Comparison of ENCODE assay signal across 22 cellular contexts in the genomic region with DNA sequence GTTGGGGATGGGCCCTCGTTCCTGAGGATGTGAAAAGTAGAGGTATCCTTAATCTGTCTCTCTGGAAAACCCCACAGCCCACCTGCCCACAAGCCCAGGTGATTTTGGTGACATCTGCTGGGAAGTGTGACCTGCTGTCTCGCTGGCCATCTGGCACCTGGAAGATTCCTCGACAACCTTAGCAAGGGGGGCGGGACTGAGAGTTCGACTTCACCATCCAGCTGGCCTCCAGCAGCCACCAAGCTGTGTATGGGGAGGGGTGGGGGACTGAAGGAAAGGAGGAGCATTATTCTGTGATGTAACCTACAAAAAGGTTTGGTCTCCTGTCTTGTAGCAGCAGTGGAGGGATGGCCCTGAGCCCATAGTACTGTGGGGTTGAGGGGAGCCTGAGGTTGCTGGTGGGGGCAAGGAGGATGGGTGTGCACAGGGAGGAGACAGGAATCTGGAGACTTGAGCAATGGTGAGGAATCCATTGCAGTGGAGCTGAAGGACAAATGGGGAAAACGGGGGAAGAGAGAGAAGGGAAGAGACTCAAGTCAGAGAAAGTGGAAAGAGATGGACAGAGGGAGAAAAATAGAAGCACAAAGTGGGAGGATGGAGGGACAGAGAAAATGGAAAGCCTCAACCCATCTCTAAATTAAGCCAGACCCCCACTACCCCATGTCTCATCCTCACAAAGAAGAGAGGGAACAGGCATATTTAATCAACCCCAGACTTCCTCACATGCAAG. TPM values are rescaled to one million over a fixed set of nuclear protein-coding genes. Genes with fewer than 3 reads are reported as not detected.
DNase-seq lines count a peak whose midpoint lies in the region; ATAC-seq, FAIRE-seq and TF ChIP-seq lines count a peak whose summit lies in the region.
"Had no signal": no experiment of that assay in that cellular context is flagged by ENCODE, and none has a peak within 500 bp of the region (broad histone marks: within the 10 kb centered on the region; RNA-seq: fewer than 3 reads in every experiment).

No MANE protein-coding gene starts in this region.

- H3K36me3 Mint-ChIP-seq in activated CD8-positive, alpha-beta T cell treated with anti-CD3 and anti-CD28 coated beads, Interleukin-2, amount 10 ng/mL, durations not matched to agents 7 days and 5 days (ENCODE audit: low read depth), result no peaks in the 10 kb centered on the region
- H3K36me3 Mint-ChIP-seq in activated CD8-positive, alpha-beta T cell treated with anti-CD3 and anti-CD28 coated beads for 36 hours (ENCODE audit: low read depth), result no peaks in the 10 kb centered on the region
- no peaks in the 10 kb centered on the region for H3K36me3 Mint-ChIP-seq in osteocyte (ENCODE audit: unreplicated experiment)
- H3K36me3 Mint-ChIP-seq: activated naive CD8-positive, alpha-beta T cell had no signal

- no peak for TF ChIP-seq CTCF in activated CD8-positive, alpha-beta T cell treated with anti-CD3 and anti-CD28 coated beads for 36 hours (IDR thresholded peaks at IDR 0.05)
- no peak for TF ChIP-seq CTCF in K562 (IDR thresholded peaks at IDR 0.05 in 2 of 3, conservative IDR thresholded peaks at IDR 0.05 in 1 of 3; ENCODE audit: insufficient read depth in 2 of 3, low read depth in 1 of 3, low read length in 3 of 3)
- no peak for TF ChIP-seq CTCF in neutrophil (IDR thresholded peaks at IDR 0.05)
- TF ChIP-seq CTCF in osteocyte (IDR thresholded peaks at IDR 0.05), result no peak

- TF ChIP-seq POLR2A in K562 (conservative IDR thresholded peaks at IDR 0.05), result no peak

- no peaks in the 10 kb centered on the region for H4K20me1 ChIP-seq in K562 (replicated peaks; ENCODE audit: control insufficient read depth, insufficient read depth, low read length)

- in situ Hi-C loops in K562 (cut with MboI), result no loop called here

- no peak overlapping the region for H3K4me3 Mint-ChIP-seq in activated CD8-positive, alpha-beta T cell treated with anti-CD3 and anti-CD28 coated beads, Interleukin-2, amount 10 ng/mL, durations not matched to agents 7 days and 5 days
- H3K4me3 Mint-ChIP-seq in activated CD8-positive, alpha-beta T cell treated with anti-CD3 and anti-CD28 coated beads for 36 hours, result no peak overlapping the region
- no peak overlapping the region for H3K4me3 Mint-ChIP-seq in osteocyte (ENCODE audit: unreplicated experiment)
- H3K4me3 Mint-ChIP-seq: activated naive CD8-positive, alpha-beta T cell; activated T-cell treated with anti-CD3 and anti-CD28 coated beads, Interleukin-2, amount 50 U/mL, for 24 hours had no signal

- peak overlapping the region in 1 of 2 experiments; percentile 73; a peak in 1 of 4 replicates for H3K9ac ChIP-seq in K562 (ENCODE audit: insufficient read depth in 1 of 2, low read depth in 2 of 2, low read length in 2 of 2)

- peak overlapping the region; percentile 9; the same call in 1 of the 2 replicates for H3K4me2 ChIP-seq in K562 (ENCODE audit: insufficient read depth, low read length)
- H3K4me2 ChIP-seq: A549 had no signal

- H3K9me3 ChIP-seq in K562 (replicated peaks; ENCODE audit: control insufficient read depth, insufficient read depth, low read depth, low read length) (no peaks in the 10 kb centered on the region), neutrophil (no peaks in the 10 kb centered on the region)
- H3K9me3 ChIP-seq: A549, Caco-2, prostate gland, upper lobe of left lung had no signal

- peak overlapping the region; percentile 65 for H3K27ac Mint-ChIP-seq in activated CD8-positive, alpha-beta T cell treated with anti-CD3 and anti-CD28 coated beads, Interleukin-2, amount 10 ng/mL, durations not matched to agents 7 days and 5 days
- H3K27ac Mint-ChIP-seq in activated CD8-positive, alpha-beta T cell treated with anti-CD3 and anti-CD28 coated beads for 36 hours, result no peak overlapping the region
- no peak overlapping the region for H3K27ac Mint-ChIP-seq in osteocyte (ENCODE audit: unreplicated experiment)
- H3K27ac Mint-ChIP-seq: activated naive CD8-positive, alpha-beta T cell; activated T-cell treated with anti-CD3 and anti-CD28 coated beads, Interleukin-2, amount 50 U/mL, for 24 hours had no signal

- intact Hi-C loops in activated CD8-positive, alpha-beta T cell treated with anti-CD3 and anti-CD28 coated beads for 36 hours (cut with micrococcal nuclease), result no loop called here
- intact Hi-C loops in K562 (cut with micrococcal nuclease), result no loop called here

- H3K4me1 Mint-ChIP-seq in activated CD8-positive, alpha-beta T cell treated with anti-CD3 and anti-CD28 coated beads, Interleukin-2, amount 10 ng/mL, durations not matched to agents 7 days and 5 days (ENCODE audit: low read depth), result peaks cover 24% of the 10 kb centered on the region
- H3K4me1 Mint-ChIP-seq in activated CD8-positive, alpha-beta T cell treated with anti-CD3 and anti-CD28 coated beads for 36 hours (ENCODE audit: low read depth), result peaks cover 14% of the 10 kb centered on the region
- H3K4me1 Mint-ChIP-seq in osteocyte (ENCODE audit: unreplicated experiment), result peaks cover 6% of the 10 kb centered on the region

- peaks cover 10% of the 10 kb centered on the region for H3K27me3 Mint-ChIP-seq in activated CD8-positive, alpha-beta T cell treated with anti-CD3 and anti-CD28 coated beads, Interleukin-2, amount 10 ng/mL, durations not matched to agents 7 days and 5 days (ENCODE audit: low read depth)
- no peaks in the 10 kb centered on the region for H3K27me3 Mint-ChIP-seq in activated CD8-positive, alpha-beta T cell treated with anti-CD3 and anti-CD28 coated beads for 36 hours
- H3K27me3 Mint-ChIP-seq in osteocyte (ENCODE audit: unreplicated experiment), result peaks cover 9% of the 10 kb centered on the region
- H3K27me3 Mint-ChIP-seq: activated naive CD8-positive, alpha-beta T cell; activated T-cell treated with anti-CD3 and anti-CD28 coated beads, Interleukin-2, amount 50 U/mL, for 24 hours had no signal

- H3K36me3 ChIP-seq in K562 (ENCODE audit: control insufficient read depth, insufficient read depth, low read length), result no peaks in the 10 kb centered on the region
- H3K36me3 ChIP-seq in neutrophil, result no peaks in the 10 kb centered on the region
- H3K36me3 ChIP-seq: prostate gland, upper lobe of left lung had no signal

- no peaks in the 10 kb centered on the region for H3K9me1 ChIP-seq in K562 (ENCODE audit: control insufficient read depth, insufficient read depth, low read length)

- H3K27me3 ChIP-seq in K562 (ENCODE audit: control insufficient read depth in 2 of 2, insufficient read depth in 2 of 2, low read length in 2 of 2) (no peaks in the 10 kb centered on the region), neutrophil (no peaks in the 10 kb centered on the region)
- H3K27me3 ChIP-seq: upper lobe of left lung had no signal

- no peak overlapping the region for H3K4me3 ChIP-seq in K562
- peak overlapping the region in 1 of 2 experiments; percentile 8 for H3K4me3 ChIP-seq in neutrophil (ENCODE audit: low read depth in 1 of 2, low read length in 1 of 2)
- H3K4me3 ChIP-seq: A549, prostate gland, upper lobe of left lung had no signal

- H3K27ac ChIP-seq in K562 (ENCODE audit: extremely low read depth, low read depth, low read length) (no peak overlapping the region), neutrophil (peak overlapping the region; percentile 34)
- H3K27ac ChIP-seq: A549, prostate gland had no signal

- no peak for TF ChIP-seq RAD21 in K562 (CRISPR knock-in tag; conservative IDR thresholded peaks at IDR 0.05 in 1 of 2, IDR thresholded peaks at IDR 0.05 in 1 of 2)

- H3K79me2 ChIP-seq in K562 (ENCODE audit: control insufficient read depth, insufficient read depth, low read length), result no peaks in the 10 kb centered on the region

- POLR2A ChIA-PET in activated CD8-positive, alpha-beta T cell treated with anti-CD3 and anti-CD28 coated beads, Interleukin-2, amount 10 ng/mL, durations not matched to agents 7 days and 5 days (lab: Charles Lee), result interaction anchor here (0.7 to 1.1 kb wide), 2 partner anchors 7 to 27 kb away, joined by 3 to 6 read pairs; a partner anchor contains a TSS
- POLR2A ChIA-PET in activated CD8-positive, alpha-beta T cell treated with anti-CD3 and anti-CD28 coated beads for 36 hours (lab: Charles Lee), result interaction anchor here (0.6 kb wide), 1 partner anchor 20 kb away, joined by 3 read pairs; no protein-coding TSS in a partner anchor
- POLR2A ChIA-PET in K562 (lab: Yijun Ruan, JAX), result interaction anchor here (0.6 to 12.4 kb wide), 9 partner anchors 7 to 261 kb away, joined by 3 to 223 read pairs (median 4); a partner anchor contains a TSS

- CTCF ChIA-PET in activated CD8-positive, alpha-beta T cell treated with anti-CD3 and anti-CD28 coated beads, Interleukin-2, amount 10 ng/mL, durations not matched to agents 7 days and 5 days (lab: Charles Lee), result interaction anchor here (1.2 kb wide), 1 partner anchor 160 kb away, joined by 3 read pairs; no protein-coding TSS in a partner anchor
- CTCF ChIA-PET in activated CD8-positive, alpha-beta T cell treated with anti-CD3 and anti-CD28 coated beads for 36 hours (lab: Charles Lee), result interaction anchor here (0.9 to 2.0 kb wide), 4 partner anchors 13 to 59 kb away, joined by 3 to 5 read pairs (median 4); a partner anchor contains a TSS
- CTCF ChIA-PET in K562 (lab: Yijun Ruan, JAX; ENCODE audit: low intra/inter-chr PET ratio), result no interaction called here

- H2AFZ ChIP-seq in K562 (ENCODE audit: low read depth, low read length), result peak overlapping the region; percentile 58

- H3K9me3 Mint-ChIP-seq in activated CD8-positive, alpha-beta T cell treated with anti-CD3 and anti-CD28 coated beads, Interleukin-2, amount 10 ng/mL, durations not matched to agents 7 days and 5 days (ENCODE audit: insufficient read depth), result no peaks in the 10 kb centered on the region
- H3K9me3 Mint-ChIP-seq in activated CD8-positive, alpha-beta T cell treated with anti-CD3 and anti-CD28 coated beads for 36 hours, result no peaks in the 10 kb centered on the region
- no peaks in the 10 kb centered on the region for H3K9me3 Mint-ChIP-seq in osteocyte (ENCODE audit: unreplicated experiment)
- H3K9me3 Mint-ChIP-seq: activated T-cell treated with anti-CD3 and anti-CD28 coated beads, Interleukin-2, amount 50 U/mL, for 24 hours had no signal

- 34% methylated on average over 6 of the region's 6 CpGs for WGBS in K562 (ENCODE audit: insufficient coverage, low coverage, missing lambda C conversion rate)

- BruUV-seq in K562 (replicated peaks; lab: Mats Ljungman, UMichigan), result no TSS peak

- TF ChIP-seq EP300 in K562 (IDR thresholded peaks at IDR 0.05; ENCODE audit: low read length), result no peak

- DNase-seq in activated CD8-positive, alpha-beta T cell treated with anti-CD3 and anti-CD28 coated beads, Interleukin-2, amount 10 ng/mL, durations not matched to agents 7 days and 5 days, result no peak
- DNase-seq in activated CD8-positive, alpha-beta T cell treated with anti-CD3 and anti-CD28 coated beads for 36 hours, result no peak
- DNase-seq in K562 (ENCODE audit: extremely low read depth in 1 of 4, low spot score in 3 of 4), result no peak
- no peak for DNase-seq in HuH-7.5 (ENCODE audit: low spot score)
- no peak for DNase-seq in osteocyte (ENCODE audit: extremely low spot score, unreplicated experiment)
- DNase-seq: activated CD4-positive, alpha-beta T cell treated with anti-CD3 and anti-CD28 coated beads for 4 hours; activated T-cell treated with anti-CD3 and anti-CD28 coated beads, Interleukin-2, amount 50 U/mL, for 24 hours; Caco-2; GOT3; hippocampal formation; NCI-H1694 treated with DMSO at 0.1 percent for 48 hours; PC-3; stimulated activated naive CD4-positive, alpha-beta T cell treated with Interleukin-2 at 50 U/mL for 16 hours had no signal

- FAIRE-seq in K562 (lab: Jason Lieb, UNC), result no peak
- FAIRE-seq: A549 had no signal

- no peak for ATAC-seq in activated CD8-positive, alpha-beta T cell treated with anti-CD3 and anti-CD28 coated beads, Interleukin-2, amount 10 ng/mL, durations not matched to agents 7 days and 5 days
- no peak for ATAC-seq in activated CD8-positive, alpha-beta T cell treated with anti-CD3 and anti-CD28 coated beads for 36 hours
- peak; percentile 13 for ATAC-seq in K562
- ATAC-seq: A549, PC-3 had no signal

- H3K4me1 ChIP-seq in K562 (replicated peaks in 1 of 2; ENCODE audit: control insufficient read depth in 2 of 2, insufficient read depth in 2 of 2, low read length in 2 of 2) (peaks cover 35 to 49% of the 10 kb centered on the region in 2 experiments), neutrophil (ENCODE audit: control insufficient read depth in 1 of 2, insufficient read depth in 1 of 2, low read depth in 1 of 2, low read length in 1 of 2) (peaks cover 14 to 15% of the 10 kb centered on the region in 2 experiments)

RNA-seq across cellular contexts. Expression of a gene that starts 4.0 kb away (rescaled TPM):
- not detected for total RNA-seq in activated CD8-positive, alpha-beta T cell treated with anti-CD3 and anti-CD28 coated beads, Interleukin-2, amount 10 ng/mL, durations not matched to agents 7 days and 5 days
- not detected for total RNA-seq in activated CD8-positive, alpha-beta T cell treated with anti-CD3 and anti-CD28 coated beads for 36 hours
- total RNA-seq in K562 (2011; cell fraction: chromatin; rRNA removed; ENCODE audit: low replicate concordance), result 0.35 TPM in 1 of 2 replicates, not detected in the other
- total RNA-seq in K562 (2011; cell fraction: nucleolus; rRNA removed), result 1.4 TPM in 1 of 2 replicates, not detected in the other
- 0.99 and 1.2 TPM in 2 replicates for total RNA-seq in K562 (2011; cell fraction: nucleoplasm; rRNA removed)
- 0.50 TPM in 1 of 2 replicates, not detected in the other for total RNA-seq in K562 (2014; rRNA removed)
- total RNA-seq in K562 (2014; rRNA removed; fragmentation: Illumina TruSeq; extraction: Trizol), result 0.35 TPM in 1 of 2 replicates, not detected in the other
- total RNA-seq in K562 (2015; rRNA removed; fragmentation: Illumina TruSeq; extraction: Trizol), result 0.14 TPM in 1 of 2 replicates, not detected in the other
- 0.18 TPM in 1 of 2 replicates, not detected in the other for total RNA-seq in K562 (2021)
- polyA plus RNA-seq in K562 (2011; rRNA removed), result 0.20 TPM in 1 of 2 replicates, not detected in the other
- polyA plus RNA-seq in K562 (2011; cell fraction: cytosol; rRNA removed), result 0.58 TPM in 1 of 2 replicates, not detected in the other
- polyA plus RNA-seq in K562 (2011; cell fraction: nucleus; rRNA removed), result 0.23 TPM in 1 of 2 replicates, not detected in the other
- 0.30 TPM in 1 of 2 replicates, not detected in the other for polyA plus RNA-seq in K562 (2012)
- polyA plus RNA-seq in K562 (2014; fragmentation: Illumina TruSeq; extraction: Trizol), result 0.33 and 0.39 TPM in 2 replicates
- polyA plus RNA-seq in K562 (2014; fragmentation: Nextera tagmentation; extraction: Ambion mirVana), result under 1 TPM; 0.28 to 0.49 TPM
- polyA plus RNA-seq in K562 (2014; rRNA removed), result 1.1 TPM in 1 of 2 replicates, not detected in the other
- 0.36 TPM in 1 of 2 replicates, not detected in the other for polyA minus RNA-seq in K562 (2011; rRNA and poly(A)+ RNA removed)
- polyA minus RNA-seq in K562 (2011; cell fraction: cytosol; rRNA and poly(A)+ RNA removed), result not detected in 2 replicates
- 0.67 TPM in 1 of 2 replicates, not detected in the other for polyA minus RNA-seq in K562 (2011; cell fraction: nucleus; rRNA and poly(A)+ RNA removed)
- not detected in 2 replicates for total RNA-seq in osteocyte
- total RNA-seq: Caco-2, HT1080, M059J, NCI-H460, PC-3 had no signal
- polyA plus RNA-seq: A549 had no signal

RNA-seq across cellular contexts. Expression of a gene that starts 4.5 kb away (rescaled TPM):
- total RNA-seq in activated CD8-positive, alpha-beta T cell treated with anti-CD3 and anti-CD28 coated beads, Interleukin-2, amount 10 ng/mL, durations not matched to agents 7 days and 5 days, result not detected
- not detected for total RNA-seq in activated CD8-positive, alpha-beta T cell treated with anti-CD3 and anti-CD28 coated beads for 36 hours
- total RNA-seq in K562 (2011; cell fraction: chromatin; rRNA removed; ENCODE audit: low replicate concordance), result not detected in 2 replicates
- not detected in 2 replicates for total RNA-seq in K562 (2011; cell fraction: nucleolus; rRNA removed)
- total RNA-seq in K562 (2011; cell fraction: nucleoplasm; rRNA removed), result not detected in 2 replicates
- total RNA-seq in K562 (2014; rRNA removed) (not detected in 2 replicates), K562 (2014; rRNA removed; fragmentation: Illumina TruSeq; extraction: Trizol) (not detected in 2 replicates), K562 (2015; rRNA removed; fragmentation: Illumina TruSeq; extraction: Trizol) (not detected in 2 replicates), K562 (2021) (not detected in 2 replicates), osteocyte (not detected in 2 replicates)
- polyA plus RNA-seq in K562 (2011; rRNA removed) (0.38 TPM in 1 of 2 replicates, not detected in the other), K562 (2014; fragmentation: Illumina TruSeq; extraction: Trizol) (not detected in 2 replicates), K562 (2014; fragmentation: Nextera tagmentation; extraction: Ambion mirVana) (under 1 TPM in 1 of 2 experiments, not detected in 1; 0.30 TPM), K562 (2014; rRNA removed) (not detected in 2 replicates)
- 0.69 TPM in 1 of 2 replicates, not detected in the other for polyA plus RNA-seq in K562 (2011; cell fraction: cytosol; rRNA removed)
- polyA plus RNA-seq in K562 (2011; cell fraction: nucleus; rRNA removed), result not detected in 2 replicates
- polyA plus RNA-seq in K562 (2012), result 0.21 and 0.58 TPM in 2 replicates
- not detected in 2 replicates for polyA minus RNA-seq in K562 (2011; rRNA and poly(A)+ RNA removed)
- polyA minus RNA-seq in K562 (2011; cell fraction: cytosol; rRNA and poly(A)+ RNA removed), result not detected in 2 replicates
- polyA minus RNA-seq in K562 (2011; cell fraction: nucleus; rRNA and poly(A)+ RNA removed), result not detected in 2 replicates
- total RNA-seq: Caco-2, G401, HT1080, M059J, NCI-H460, PC-3, prostate gland, upper lobe of left lung had no signal
- polyA plus RNA-seq: A549 had no signal

RNA-seq across cellular contexts. Expression of a gene that starts 7.5 kb away (rescaled TPM):
- total RNA-seq in activated CD8-positive, alpha-beta T cell treated with anti-CD3 and anti-CD28 coated beads, Interleukin-2, amount 10 ng/mL, durations not matched to agents 7 days and 5 days, result 10 to 100 TPM; 52.1 to 55.4 TPM
- 10 to 100 TPM; 23.7 to 24.3 TPM for total RNA-seq in activated CD8-positive, alpha-beta T cell treated with anti-CD3 and anti-CD28 coated beads for 36 hours
- total RNA-seq in K562 (2011; cell fraction: chromatin; rRNA removed; ENCODE audit: low replicate concordance), result 196 and 413 TPM in 2 replicates
- 372 and 379 TPM in 2 replicates for total RNA-seq in K562 (2011; cell fraction: nucleolus; rRNA removed)
- total RNA-seq in K562 (2011; cell fraction: nucleoplasm; rRNA removed), result 265 and 280 TPM in 2 replicates
- total RNA-seq in K562 (2014; rRNA removed), result 104 and 131 TPM in 2 replicates
- 61.6 and 75.6 TPM in 2 replicates for total RNA-seq in K562 (2014; rRNA removed; fragmentation: Illumina TruSeq; extraction: Trizol)
- 81.6 and 82.8 TPM in 2 replicates for total RNA-seq in K562 (2015; rRNA removed; fragmentation: Illumina TruSeq; extraction: Trizol)
- 104 and 106 TPM in 2 replicates for total RNA-seq in K562 (2021)
- polyA plus RNA-seq in K562 (2011; rRNA removed), result 113 and 137 TPM in 2 replicates
- polyA plus RNA-seq in K562 (2011; cell fraction: cytosol; rRNA removed), result 147 and 156 TPM in 2 replicates
- 475 and 536 TPM in 2 replicates for polyA plus RNA-seq in K562 (2011; cell fraction: nucleus; rRNA removed)
- 97.9 and 126 TPM in 2 replicates for polyA plus RNA-seq in K562 (2012)
- 70.0 and 79.3 TPM in 2 replicates for polyA plus RNA-seq in K562 (2014; fragmentation: Illumina TruSeq; extraction: Trizol)
- 10 to 100 TPM; 25.8 to 49.7 TPM for polyA plus RNA-seq in K562 (2014; fragmentation: Nextera tagmentation; extraction: Ambion mirVana)
- 120 and 122 TPM in 2 replicates for polyA plus RNA-seq in K562 (2014; rRNA removed)
- polyA minus RNA-seq in K562 (2011; rRNA and poly(A)+ RNA removed), result 89.1 and 118 TPM in 2 replicates
- 55.6 and 55.8 TPM in 2 replicates for polyA minus RNA-seq in K562 (2011; cell fraction: cytosol; rRNA and poly(A)+ RNA removed)
- polyA minus RNA-seq in K562 (2011; cell fraction: nucleus; rRNA and poly(A)+ RNA removed), result 117 and 139 TPM in 2 replicates
- total RNA-seq in osteocyte, result 46.6 and 50.5 TPM in 2 replicates

RNA-seq across cellular contexts. Expression of a gene that starts 10.9 kb away (rescaled TPM):
- under 1 TPM in 1 of 2 experiments, not detected in 1; 0.26 TPM for total RNA-seq in activated CD8-positive, alpha-beta T cell treated with anti-CD3 and anti-CD28 coated beads, Interleukin-2, amount 10 ng/mL, durations not matched to agents 7 days and 5 days
- not detected for total RNA-seq in activated CD8-positive, alpha-beta T cell treated with anti-CD3 and anti-CD28 coated beads for 36 hours
- 2.3 and 4.9 TPM in 2 replicates for total RNA-seq in K562 (2011; cell fraction: chromatin; rRNA removed; ENCODE audit: low replicate concordance)
- total RNA-seq in K562 (2011; cell fraction: nucleolus; rRNA removed), result 1.8 and 2.0 TPM in 2 replicates
- total RNA-seq in K562 (2011; cell fraction: nucleoplasm; rRNA removed), result 3.0 and 6.3 TPM in 2 replicates
- total RNA-seq in K562 (2014; rRNA removed) (not detected in 2 replicates), K562 (2014; rRNA removed; fragmentation: Illumina TruSeq; extraction: Trizol) (not detected in 2 replicates), K562 (2015; rRNA removed; fragmentation: Illumina TruSeq; extraction: Trizol) (not detected in 2 replicates), K562 (2021) (0.20 TPM in 1 of 2 replicates, not detected in the other), osteocyte (not detected in 2 replicates)
- polyA plus RNA-seq in K562 (2011; rRNA removed) (0.20 and 0.35 TPM in 2 replicates), K562 (2014; fragmentation: Illumina TruSeq; extraction: Trizol) (0.33 TPM in 1 of 2 replicates, not detected in the other), K562 (2014; fragmentation: Nextera tagmentation; extraction: Ambion mirVana) (under 1 TPM in 1 of 2 experiments, not detected in 1; 0.06 TPM), K562 (2014; rRNA removed) (0.09 TPM in 1 of 2 replicates, not detected in the other)
- 0.32 and 0.40 TPM in 2 replicates for polyA plus RNA-seq in K562 (2011; cell fraction: cytosol; rRNA removed)
- 2.0 and 2.1 TPM in 2 replicates for polyA plus RNA-seq in K562 (2011; cell fraction: nucleus; rRNA removed)
- polyA plus RNA-seq in K562 (2012), result 0.14 and 0.48 TPM in 2 replicates
- polyA minus RNA-seq in K562 (2011; rRNA and poly(A)+ RNA removed), result not detected in 2 replicates
- not detected in 2 replicates for polyA minus RNA-seq in K562 (2011; cell fraction: cytosol; rRNA and poly(A)+ RNA removed)
- 0.54 and 0.56 TPM in 2 replicates for polyA minus RNA-seq in K562 (2011; cell fraction: nucleus; rRNA and poly(A)+ RNA removed)
- total RNA-seq: G401, HT1080, M059J, NCI-H460, prostate gland had no signal

RNA-seq across cellular contexts. Expression of a gene that starts 12.5 kb away (rescaled TPM):
- total RNA-seq in activated CD8-positive, alpha-beta T cell treated with anti-CD3 and anti-CD28 coated beads, Interleukin-2, amount 10 ng/mL, durations not matched to agents 7 days and 5 days, result under 1 TPM; 0.71 to 0.91 TPM
- total RNA-seq in activated CD8-positive, alpha-beta T cell treated with anti-CD3 and anti-CD28 coated beads for 36 hours, result under 1 TPM; 0.65 to 0.81 TPM
- total RNA-seq in K562 (2011; cell fraction: chromatin; rRNA removed; ENCODE audit: low replicate concordance), result 0.23 and 0.79 TPM in 2 replicates
- 0.79 and 0.83 TPM in 2 replicates for total RNA-seq in K562 (2011; cell fraction: nucleolus; rRNA removed)
- 0.73 and 1.4 TPM in 2 replicates for total RNA-seq in K562 (2011; cell fraction: nucleoplasm; rRNA removed)
- total RNA-seq in K562 (2014; rRNA removed) (0.45 TPM in 1 of 2 replicates, not detected in the other), K562 (2014; rRNA removed; fragmentation: Illumina TruSeq; extraction: Trizol) (0.11 and 0.13 TPM in 2 replicates), K562 (2015; rRNA removed; fragmentation: Illumina TruSeq; extraction: Trizol) (0.14 TPM in 1 of 2 replicates, not detected in the other), K562 (2021) (0.47 and 0.75 TPM in 2 replicates), osteocyte (not detected in 2 replicates)
- polyA plus RNA-seq in K562 (2011; rRNA removed) (0.24 and 0.30 TPM in 2 replicates), K562 (2014; fragmentation: Illumina TruSeq; extraction: Trizol) (0.75 and 0.77 TPM in 2 replicates), K562 (2014; fragmentation: Nextera tagmentation; extraction: Ambion mirVana) (under 1 TPM; 0.15 to 0.32 TPM), K562 (2014; rRNA removed) (0.27 and 1.2 TPM in 2 replicates)
- 0.36 and 0.44 TPM in 2 replicates for polyA plus RNA-seq in K562 (2011; cell fraction: cytosol; rRNA removed)
- polyA plus RNA-seq in K562 (2011; cell fraction: nucleus; rRNA removed), result 0.80 and 2.1 TPM in 2 replicates
- 0.73 and 1.2 TPM in 2 replicates for polyA plus RNA-seq in K562 (2012)
- polyA minus RNA-seq in K562 (2011; rRNA and poly(A)+ RNA removed), result 0.18 TPM in 1 of 2 replicates, not detected in the other
- polyA minus RNA-seq in K562 (2011; cell fraction: cytosol; rRNA and poly(A)+ RNA removed), result 0.48 TPM in 1 of 2 replicates, not detected in the other
- polyA minus RNA-seq in K562 (2011; cell fraction: nucleus; rRNA and poly(A)+ RNA removed), result 0.33 and 0.40 TPM in 2 replicates
- total RNA-seq: Caco-2, G401, HT1080, M059J, NCI-H460, PC-3 had no signal
- polyA plus RNA-seq: A549 had no signal
